In the genomic region with DNA sequence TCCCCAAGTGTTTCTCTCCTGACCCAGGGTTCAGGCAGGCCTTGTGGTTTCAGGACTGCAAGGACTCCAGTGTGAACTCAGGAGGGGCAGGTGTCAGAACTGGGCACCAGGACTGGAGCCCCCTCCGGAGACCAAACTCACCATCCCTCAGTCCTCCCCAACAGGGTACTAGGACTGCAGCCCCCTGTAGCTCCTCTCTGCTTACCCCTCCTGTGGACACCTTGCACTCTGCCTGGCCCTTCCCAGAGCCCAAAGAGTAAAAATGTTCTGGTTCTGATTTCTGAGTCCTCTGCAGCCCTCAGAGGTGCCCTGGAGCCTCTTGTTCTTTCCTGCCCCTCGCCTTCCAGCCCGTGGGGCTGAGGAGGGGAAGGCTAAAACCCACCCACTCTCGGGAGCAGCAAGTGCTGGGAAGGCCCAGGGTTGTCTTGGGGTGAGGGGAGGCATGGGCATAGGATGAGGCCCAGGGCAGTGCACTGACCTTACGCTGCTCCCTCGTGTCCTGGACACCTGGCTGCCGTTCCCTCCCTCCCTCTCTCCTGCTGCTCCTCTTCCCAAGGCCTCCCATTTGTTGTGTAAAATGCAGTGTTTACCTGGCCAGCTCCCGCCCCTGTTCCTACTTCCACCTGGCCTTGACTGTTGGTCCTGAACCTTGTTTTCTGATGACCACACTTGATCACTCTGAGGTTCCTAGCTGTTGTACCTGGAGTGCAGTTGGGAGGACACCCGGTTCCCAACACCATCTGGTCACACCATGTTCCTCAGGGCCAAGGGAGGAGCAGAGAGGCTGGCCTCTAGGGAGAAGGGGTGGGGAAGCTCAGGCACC, we compare ENCODE assay signal across 22 cellular contexts. TPM values are rescaled to one million over a fixed set of nuclear protein-coding genes. Genes with fewer than 3 reads are reported as not detected.
DNase-seq lines count a peak whose midpoint lies in the region; ATAC-seq lines count a peak whose summit lies in the region.
"Had no signal": no experiment of that assay in that cellular context is flagged by ENCODE, and none has a peak within 500 bp of the region (broad histone marks: within the 10 kb centered on the region; RNA-seq: fewer than 3 reads in every experiment).

No MANE protein-coding gene starts in this region.

- no peaks in the 10 kb centered on the region for H3K27me3 ChIP-seq in NT2/D1 (ENCODE audit: insufficient read depth, insufficient read length)
- H3K27me3 ChIP-seq: ascending aorta, MG63 had no signal

- H3K9me3 Mint-ChIP-seq in activated naive CD4-positive, alpha-beta T cell treated with anti-CD3 and anti-CD28 coated beads, Interleukin-2, amount 50 U/mL, for 24 hours, result no peaks in the 10 kb centered on the region
- H3K9me3 Mint-ChIP-seq in stimulated activated effector memory CD8-positive, alpha-beta T cell treated with anti-CD3 and anti-CD28 coated beads, Interleukin-12 subunit alpha, Interleukin-12 subunit beta, amount 100 ng/mL, for 72 hours, result no peaks in the 10 kb centered on the region

- H3K9ac ChIP-seq in NT2/D1 (ENCODE audit: insufficient read length, low read depth), result peak overlapping the region; percentile 10

- peaks cover 12% of the 10 kb centered on the region for H3K36me3 Mint-ChIP-seq in activated naive CD4-positive, alpha-beta T cell treated with anti-CD3 and anti-CD28 coated beads, Interleukin-2, amount 50 U/mL, for 24 hours
- H3K36me3 Mint-ChIP-seq in stimulated activated effector memory CD8-positive, alpha-beta T cell treated with anti-CD3 and anti-CD28 coated beads, Interleukin-12 subunit alpha, Interleukin-12 subunit beta, amount 100 ng/mL, for 72 hours, result peaks cover 80% of the 10 kb centered on the region

- peak; percentile 68 for ATAC-seq in left ventricle myocardium superior
- no peak for ATAC-seq in stimulated activated effector memory CD8-positive, alpha-beta T cell treated with anti-CD3 and anti-CD28 coated beads, Interleukin-12 subunit alpha, Interleukin-12 subunit beta, amount 100 ng/mL, for 72 hours
- ATAC-seq: activated CD8-positive, alpha-beta memory T cell treated with anti-CD3 and anti-CD28 coated beads, Interleukin-2, amount 10 ng/mL, durations not matched to agents 7 days and 5 days; T-helper 17 cell had no signal

- H3K27ac Mint-ChIP-seq in activated naive CD4-positive, alpha-beta T cell treated with anti-CD3 and anti-CD28 coated beads, Interleukin-2, amount 50 U/mL, for 24 hours, result peak overlapping the region; percentile 14
- H3K27ac Mint-ChIP-seq in stimulated activated effector memory CD8-positive, alpha-beta T cell treated with anti-CD3 and anti-CD28 coated beads, Interleukin-12 subunit alpha, Interleukin-12 subunit beta, amount 100 ng/mL, for 72 hours, result peak overlapping the region; percentile 54
- H3K27ac Mint-ChIP-seq: activated CD8-positive, alpha-beta memory T cell treated with anti-CD3 and anti-CD28 coated beads, Interleukin-2, amount 10 ng/mL, durations not matched to agents 7 days and 5 days had no signal

- H3K4me1 Mint-ChIP-seq in activated naive CD4-positive, alpha-beta T cell treated with anti-CD3 and anti-CD28 coated beads, Interleukin-2, amount 50 U/mL, for 24 hours, result peaks cover 22% of the 10 kb centered on the region
- H3K4me1 Mint-ChIP-seq in stimulated activated effector memory CD8-positive, alpha-beta T cell treated with anti-CD3 and anti-CD28 coated beads, Interleukin-12 subunit alpha, Interleukin-12 subunit beta, amount 100 ng/mL, for 72 hours, result peaks cover 17% of the 10 kb centered on the region

- no peaks in the 10 kb centered on the region for H3K4me1 ChIP-seq in NT2/D1 (ENCODE audit: insufficient read depth, insufficient read length)
- H3K4me1 ChIP-seq: ascending aorta, Caco-2 had no signal

- no peak overlapping the region for H3K4me3 Mint-ChIP-seq in activated naive CD4-positive, alpha-beta T cell treated with anti-CD3 and anti-CD28 coated beads, Interleukin-2, amount 50 U/mL, for 24 hours
- no peak overlapping the region for H3K4me3 Mint-ChIP-seq in stimulated activated effector memory CD8-positive, alpha-beta T cell treated with anti-CD3 and anti-CD28 coated beads, Interleukin-12 subunit alpha, Interleukin-12 subunit beta, amount 100 ng/mL, for 72 hours
- H3K4me3 Mint-ChIP-seq: activated CD8-positive, alpha-beta memory T cell treated with anti-CD3 and anti-CD28 coated beads, Interleukin-2, amount 10 ng/mL, durations not matched to agents 7 days and 5 days; T-helper 17 cell had no signal

- no peaks in the 10 kb centered on the region for H3K9me3 ChIP-seq in NT2/D1 (ENCODE audit: insufficient read depth, low read length)
- H3K9me3 ChIP-seq: ascending aorta, Caco-2, MG63 had no signal

- peaks cover 61% of the 10 kb centered on the region for H3K36me3 ChIP-seq in NT2/D1 (ENCODE audit: insufficient read depth, insufficient read length, low read length)

- DNase-seq in activated naive CD4-positive, alpha-beta T cell treated with anti-CD3 and anti-CD28 coated beads, Interleukin-2, amount 50 U/mL, for 16 hours, result no peak
- DNase-seq in NT2/D1 (ENCODE audit: low read depth, low spot score), result no peak
- DNase-seq in left ventricle myocardium superior, result no peak
- DNase-seq in stimulated activated effector memory CD8-positive, alpha-beta T cell treated with anti-CD3 and anti-CD28 coated beads, Interleukin-12 subunit alpha, Interleukin-12 subunit beta, amount 100 ng/mL, for 72 hours (ENCODE audit: low spot score in 2 of 2), result no peak
- no peak for DNase-seq in NCI-H1694 (lab: John Stamatoyannopoulos, UW)
- DNase-seq in NCI-H146 treated with DMSO at 0.1 percent for 48 hours (lab: John Stamatoyannopoulos, UW; ENCODE audit: unreplicated experiment), result no peak
- no peak for DNase-seq in DMS53 (lab: John Stamatoyannopoulos, UW)
- DNase-seq: activated CD8-positive, alpha-beta memory T cell treated with anti-CD3 and anti-CD28 coated beads, Interleukin-2, amount 10 ng/mL, durations not matched to agents 7 days and 5 days; activated effector memory CD4-positive, alpha-beta T cell treated with anti-CD3 and anti-CD28 coated beads, Interleukin-2, amount 50 U/mL, for 16 hours; Caco-2; hippocampal formation; IMR-90; MG63; NCI-H187 treated with DMSO at 0.1 percent for 48 hours; SHP77 treated with DMSO at 0.1 percent for 48 hours; T-helper 17 cell had no signal

- intact Hi-C loops in left ventricle myocardium superior (cut with micrococcal nuclease), result no loop called here

- no peak overlapping the region for H3K4me3 ChIP-seq in NT2/D1 (ENCODE audit: insufficient read length, low read depth)
- H3K4me3 ChIP-seq: ascending aorta, MG63 had no signal

- no peaks in the 10 kb centered on the region for H3K27me3 Mint-ChIP-seq in activated naive CD4-positive, alpha-beta T cell treated with anti-CD3 and anti-CD28 coated beads, Interleukin-2, amount 50 U/mL, for 24 hours
- H3K27me3 Mint-ChIP-seq: activated CD8-positive, alpha-beta memory T cell treated with anti-CD3 and anti-CD28 coated beads, Interleukin-2, amount 10 ng/mL, durations not matched to agents 7 days and 5 days; T-helper 17 cell had no signal

RNA-seq across cellular contexts. Expression of a gene that starts 9.9 kb away (rescaled TPM):
- total RNA-seq in left ventricle myocardium superior, result 19.5 TPM

RNA-seq across cellular contexts. Expression of a gene that starts 21.4 kb away (rescaled TPM):
- total RNA-seq in left ventricle myocardium superior, result 2.0 TPM
- total RNA-seq: ascending aorta, Caco-2, H4, IMR-90, kidney epithelial cell, NCI-H460 had no signal

RNA-seq across cellular contexts. Expression of a gene that starts 23.3 kb away (rescaled TPM):
- total RNA-seq in left ventricle myocardium superior, result not detected
- total RNA-seq: activated CD8-positive, alpha-beta memory T cell treated with anti-CD3 and anti-CD28 coated beads, Interleukin-2, amount 10 ng/mL, durations not matched to agents 7 days and 5 days; ascending aorta; Caco-2; H4; IMR-90; kidney epithelial cell; NCI-H460; pulmonary artery endothelial cell had no signal

RNA-seq across cellular contexts. Expression of a gene that starts 39.8 kb away (rescaled TPM):
- total RNA-seq in left ventricle myocardium superior, result 27.8 TPM

RNA-seq across cellular contexts. Expression of a gene that starts 45.2 kb away (rescaled TPM):
- 40.3 TPM for total RNA-seq in left ventricle myocardium superior
